Comparison of ENCODE assay signal across 34 cellular contexts in the genomic region with DNA sequence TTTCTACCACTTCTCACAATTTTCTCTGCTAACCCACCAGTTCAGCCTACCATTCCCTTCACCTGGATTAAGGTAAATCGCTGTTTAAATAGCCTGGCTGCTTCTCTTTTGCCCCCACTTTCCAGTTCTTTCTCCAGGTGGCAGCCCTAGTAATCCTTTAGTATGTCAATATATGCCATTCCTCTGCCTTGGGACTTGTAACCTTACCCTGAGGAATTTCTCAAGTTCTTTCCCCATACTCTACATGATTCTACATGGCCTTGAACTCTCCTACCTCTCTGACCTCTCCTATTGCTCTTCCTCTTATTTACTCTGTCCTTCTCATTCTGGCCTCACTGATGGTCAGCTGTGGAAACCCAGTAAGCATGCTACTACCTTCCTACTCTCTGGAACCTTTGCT.
"Had no signal": no experiment of that assay in that cellular context is flagged by ENCODE, and none has a peak within 500 bp of the region (broad histone marks: within the 10 kb centered on the region; RNA-seq: fewer than 3 reads in every experiment).

No MANE protein-coding gene starts in this region.

- DNase-seq: activated B cell treated with CpG ODN at 0.5 μM for 24 hours; activated CD4-positive, alpha-beta memory T cell treated with anti-CD3 and anti-CD28 coated beads for 36 hours; activated CD4-positive, alpha-beta T cell treated with anti-CD3 and anti-CD28 coated beads for 4 hours; activated CD4-positive, alpha-beta T cell treated with anti-CD3 and anti-CD28 coated beads, Interleukin-2, amount 50 U/mL, for 1 hour; activated CD4-positive, CD25-positive, alpha-beta regulatory T cell treated with anti-CD3 and anti-CD28 coated beads, Interleukin-2, amount 50 U/mL, for 72 hours; activated CD8-positive, alpha-beta memory T cell treated with anti-CD3 and anti-CD28 coated beads, Interleukin-2, amount 50 U/mL, for 4 hours; activated gamma-delta T cell treated with Interleukin-2 at 50 U/mL for 16 hours; activated naive CD4-positive, alpha-beta T cell treated with anti-CD3 and anti-CD28 coated beads for 36 hours; activated T-cell treated with anti-CD3 and anti-CD28 coated beads for 4 hours; activated T-cell treated with anti-CD3 and anti-CD28 coated beads, Interleukin-2, amount 50 U/mL, for 4 hours; adrenal gland; body of pancreas; caudate nucleus; NCI-H1092 treated with DMSO at 0.1 percent for 48 hours; NCI-H1417; NCI-H146; NCI-H187; NCI-H2029 treated with DMSO at 0.1 percent for 48 hours; NCI-H2107; NCI-H2171; NCI-H510A; NCI-H526; NCI-H748 treated with DMSO at 0.1 percent for 48 hours; NK-92 treated with Interleukin-12 subunit alpha and Interleukin-12 subunit beta, amount 100 ng/mL, for 24 hours; PC-3; Peyer's patch; RPMI8226; SHP77 treated with DMSO at 0.1 percent for 48 hours; SK-N-SH had no signal

- H3K4me1 ChIP-seq: adrenal gland, body of pancreas, Peyer's patch, SJSA1 had no signal

- H3K36me3 ChIP-seq: adrenal gland, Peyer's patch, SJSA1 had no signal

- H3K9me2 ChIP-seq: SK-N-SH had no signal

- H3K27ac Mint-ChIP-seq: activated B cell treated with CpG ODN at 0.5 μM for 24 hours; activated CD4-positive, alpha-beta memory T cell treated with anti-CD3 and anti-CD28 coated beads for 36 hours; activated naive CD4-positive, alpha-beta T cell treated with anti-CD3 and anti-CD28 coated beads for 36 hours; activated naive CD4-positive, alpha-beta T cell treated with anti-CD3 and anti-CD28 coated beads, Interleukin-2, amount 50 U/mL, for 72 hours; activated T-helper 1 cell treated with anti-CD3 and anti-CD28 coated beads, Interleukin-12 subunit alpha, Interleukin-12 subunit beta, Interleukin-2, Interleukin-4 antibody, amounts not matched to agents 30 ng/mL and 10 ng/mL and 1 ng/mL, durations not matched to agents 14 hours and 24 hours and 36 hours; T-helper 1 cell treated with Interleukin-12 subunit alpha and Interleukin-12 subunit beta and Interleukin-4 antibody, amounts not matched to agents 30 μg/mL and 1 μg/mL, for 36 hours; T-helper 2 cell treated with Interferon-gamma antibody and Interleukin-4, amounts not matched to agents 5 μg/mL and 100 μg/mL, for 36 hours had no signal

- H3K4me3 ChIP-seq: adrenal gland, body of pancreas, Peyer's patch, SJSA1 had no signal

- H3K4me2 ChIP-seq: SK-N-SH had no signal

- H3K9me3 Mint-ChIP-seq: activated B cell treated with CpG ODN at 0.5 μM for 24 hours; activated naive CD4-positive, alpha-beta T cell treated with anti-CD3 and anti-CD28 coated beads for 36 hours; activated T-helper 1 cell treated with anti-CD3 and anti-CD28 coated beads, Interleukin-12 subunit alpha, Interleukin-12 subunit beta, Interleukin-2, Interleukin-4 antibody, amounts not matched to agents 30 ng/mL and 10 ng/mL and 1 ng/mL, durations not matched to agents 14 hours and 24 hours and 36 hours; T-helper 1 cell treated with Interleukin-12 subunit alpha and Interleukin-12 subunit beta and Interleukin-4 antibody, amounts not matched to agents 30 μg/mL and 1 μg/mL, for 36 hours; T-helper 2 cell treated with Interferon-gamma antibody and Interleukin-4, amounts not matched to agents 5 μg/mL and 100 μg/mL, for 36 hours had no signal

- H3K4me1 Mint-ChIP-seq: activated B cell treated with CpG ODN at 0.5 μM for 24 hours had no signal

- H3K36me3 Mint-ChIP-seq: activated CD4-positive, alpha-beta memory T cell treated with anti-CD3 and anti-CD28 coated beads for 36 hours; activated naive CD4-positive, alpha-beta T cell treated with anti-CD3 and anti-CD28 coated beads, Interleukin-2, amount 50 U/mL, for 72 hours had no signal

- H3K4me3 Mint-ChIP-seq: activated B cell treated with CpG ODN at 0.5 μM for 24 hours; activated CD4-positive, alpha-beta memory T cell treated with anti-CD3 and anti-CD28 coated beads for 36 hours; activated naive CD4-positive, alpha-beta T cell treated with anti-CD3 and anti-CD28 coated beads for 36 hours; activated T-cell treated with anti-CD3 and anti-CD28 coated beads, Interleukin-2, amount 50 U/mL, for 4 hours; activated T-helper 1 cell treated with anti-CD3 and anti-CD28 coated beads, Interleukin-12 subunit alpha, Interleukin-12 subunit beta, Interleukin-2, Interleukin-4 antibody, amounts not matched to agents 30 ng/mL and 10 ng/mL and 1 ng/mL, durations not matched to agents 14 hours and 24 hours and 36 hours; T-helper 1 cell treated with Interleukin-12 subunit alpha and Interleukin-12 subunit beta and Interleukin-4 antibody, amounts not matched to agents 30 μg/mL and 1 μg/mL, for 36 hours; T-helper 2 cell treated with Interferon-gamma antibody and Interleukin-4, amounts not matched to agents 5 μg/mL and 100 μg/mL, for 36 hours had no signal

- ATAC-seq: activated naive CD4-positive, alpha-beta T cell treated with anti-CD3 and anti-CD28 coated beads, Interleukin-2, amount 50 U/mL, for 72 hours; activated T-cell treated with anti-CD3 and anti-CD28 coated beads, Interleukin-2, amount 50 U/mL, for 4 hours; body of pancreas; PC-3 had no signal

- H3K27me3 ChIP-seq: adrenal gland, body of pancreas, Peyer's patch, SJSA1 had no signal

- H3K9me3 ChIP-seq: adrenal gland, body of pancreas, Peyer's patch, SK-N-SH had no signal

- H3K27ac ChIP-seq: adrenal gland, body of pancreas, Peyer's patch, SJSA1 had no signal

- H3K9ac ChIP-seq: SK-N-SH had no signal

- H3K27me3 Mint-ChIP-seq: activated B cell treated with CpG ODN at 0.5 μM for 24 hours; activated CD4-positive, alpha-beta memory T cell treated with anti-CD3 and anti-CD28 coated beads for 36 hours had no signal
